10 cellular contexts compared by ENCODE assay signal in genomic region chr19:38665950-38666661, GRCh38. TPM values are rescaled to one million over a fixed set of nuclear protein-coding genes. Genes with fewer than 3 reads are reported as not detected.
DNase-seq lines count a peak whose midpoint lies in the region; ATAC-seq and TF ChIP-seq lines count a peak whose summit lies in the region.
"Had no signal": no experiment of that assay in that cellular context is flagged by ENCODE, and none has a peak within 500 bp of the region (broad histone marks: within the 10 kb centered on the region; RNA-seq: fewer than 3 reads in every experiment).

No MANE protein-coding gene starts in this region.

- peaks cover 44% of the 10 kb centered on the region for H3K4me1 Mint-ChIP-seq in activated T-helper 17 cell treated with anti-CD3 and anti-CD28 coated beads, Interleukin-2, amount 50 U/mL, for 72 hours

- TF ChIP-seq CTCF in gastrocnemius medialis (IDR thresholded peaks at IDR 0.05 in 4 of 5, conservative IDR thresholded peaks at IDR 0.05 in 1 of 5) (no peak), GM10248 (IDR thresholded peaks at IDR 0.05; ENCODE audit: control extremely low read depth, extremely low read depth, low read depth, missing control alignments) (no peak)

- POLR2A ChIA-PET in GM10248 (lab: Yijun Ruan, JAX) = no interaction called here

- intact Hi-C loops in gastrocnemius medialis (cut with DNase I; ENCODE audit: low total_unique reads) = loop anchor here (10.0 kb wide), 1 partner anchor 1599 kb away; no protein-coding TSS in a partner anchor

- in situ Hi-C loops in gastrocnemius medialis (cut with MboI; ENCODE audit: low sequenced_read_pairs in 4 of 4) = loop anchor here in 1 of 4 donors (25.0 kb wide), 1 partner anchor 1146 kb away; no protein-coding TSS in a partner anchor

- TF ChIP-seq POLR2A in GM18505 (IDR thresholded peaks at IDR 0.05; ENCODE audit: borderline replicate concordance, extremely low read depth, insufficient read depth, insufficient read length) = peak; percentile 13
- peak in 1 of 2 donors; percentile 24 for TF ChIP-seq POLR2A in gastrocnemius medialis (IDR thresholded peaks at IDR 0.05)

- H3K27me3 Mint-ChIP-seq in activated T-helper 17 cell treated with anti-CD3 and anti-CD28 coated beads, Interleukin-2, amount 50 U/mL, for 72 hours = no peaks in the 10 kb centered on the region

- H3K4me3 ChIP-seq in gastrocnemius medialis = peak overlapping the region in 1 of 4 donors; percentile 7

- H3K36me3 ChIP-seq in gastrocnemius medialis = no peaks in the 10 kb centered on the region

- H3K27ac Mint-ChIP-seq in activated T-helper 17 cell treated with anti-CD3 and anti-CD28 coated beads, Interleukin-2, amount 50 U/mL, for 72 hours = peak overlapping the region; percentile 55

- H3K9me3 ChIP-seq in gastrocnemius medialis = no peaks in the 10 kb centered on the region

- H3K4me1 ChIP-seq in gastrocnemius medialis = peaks cover 99 to 100% of the 10 kb centered on the region in 2 donors

- CTCF ChIA-PET in GM10248 (lab: Yijun Ruan, JAX) = interaction anchor here (1.1 to 2.0 kb wide), 3 partner anchors 8 to 17 kb away, joined by 4 to 8 read pairs (median 8); no protein-coding TSS in a partner anchor

- peak overlapping the region; percentile 42 for H3K4me3 Mint-ChIP-seq in activated T-helper 17 cell treated with anti-CD3 and anti-CD28 coated beads, Interleukin-2, amount 50 U/mL, for 72 hours

- H3K36me3 Mint-ChIP-seq in activated T-helper 17 cell treated with anti-CD3 and anti-CD28 coated beads, Interleukin-2, amount 50 U/mL, for 72 hours (ENCODE audit: low read depth) = peaks cover 60% of the 10 kb centered on the region

- no peaks in the 10 kb centered on the region for H3K9me3 Mint-ChIP-seq in activated T-helper 17 cell treated with anti-CD3 and anti-CD28 coated beads, Interleukin-2, amount 50 U/mL, for 72 hours

- peak; percentile 93 for DNase-seq in iPS DF 19.7 (ENCODE audit: low read depth, low spot score)
- DNase-seq in gastrocnemius medialis = peak; percentile 54 to 61
- no peak for DNase-seq in NCI-H2227 (lab: John Stamatoyannopoulos, UW; ENCODE audit: unreplicated experiment)
- DNase-seq in NCI-H510A (lab: John Stamatoyannopoulos, UW) = no peak
- no peak for DNase-seq in GM10248 (ENCODE audit: extremely low spot score)
- DNase-seq in NCI-H2029 treated with DMSO at 0.1 percent for 48 hours (lab: John Stamatoyannopoulos, UW) = no peak
- DNase-seq: activated effector memory CD4-positive, alpha-beta T cell treated with Interleukin-2 at 50 U/mL for 16 hours; GOT3 had no signal

- ATAC-seq in GM18505 (IDR thresholded peaks at IDR 0.05; ENCODE audit: unreplicated experiment) (no peak), gastrocnemius medialis (no peak)
- no peak for ATAC-seq in activated T-helper 17 cell treated with anti-CD3 and anti-CD28 coated beads, Interleukin-2, amount 50 U/mL, for 72 hours (replicated peaks)

- H3K27me3 ChIP-seq in gastrocnemius medialis = no peaks in the 10 kb centered on the region

- peak overlapping the region; percentile 98 to 100 (median 99) for H3K27ac ChIP-seq in gastrocnemius medialis

RNA-seq across cellular contexts. Expression of gene ACTN4, which starts 18.7 kb away (rescaled TPM):
- total RNA-seq in activated T-helper 17 cell treated with anti-CD3 and anti-CD28 coated beads, Interleukin-2, amount 50 U/mL, for 72 hours = 100 to 1,000 TPM; 312 to 393 TPM
- total RNA-seq in gastrocnemius medialis = 10 to 100 TPM; 32.0 to 85.3 (median 63.9) TPM

RNA-seq across cellular contexts. Expression of gene EIF3K, which starts 47.1 kb away (rescaled TPM):
- 100 to 1,000 TPM; 172 to 301 TPM for total RNA-seq in activated T-helper 17 cell treated with anti-CD3 and anti-CD28 coated beads, Interleukin-2, amount 50 U/mL, for 72 hours
- 100 to 1,000 TPM; 619 to 975 (median 681) TPM for total RNA-seq in gastrocnemius medialis

RNA-seq across cellular contexts. Expression of gene MAP4K1, which starts 48.4 kb away (rescaled TPM):
- 100 to 1,000 TPM; 310 to 354 TPM for total RNA-seq in activated T-helper 17 cell treated with anti-CD3 and anti-CD28 coated beads, Interleukin-2, amount 50 U/mL, for 72 hours
- under 1 TPM in 3 of 4 donors, not detected in 1; 0.31 to 0.97 (median 0.78) TPM for total RNA-seq in gastrocnemius medialis

Comparison
In these comparisons a context has a peak if more than half of its experiments do, and no peak if none do; other contexts are left out.
1. DNase-seq: peak in iPS DF 19.7 (single experiment) and gastrocnemius medialis (2 of 2); none in NCI-H2227 (single experiment), NCI-H510A (single experiment), GM10248 (single experiment) and NCI-H2029 treated with DMSO at 0.1 percent for 48 hours (single experiment).
2. RNA of gene MAP4K1, which starts 48.4 kb away (total RNA-seq): 310 to 354 TPM in activated T-helper 17 cell treated with anti-CD3 and anti-CD28 coated beads, Interleukin-2, amount 50 U/mL, for 72 hours; 0.31 to 0.97 TPM in gastrocnemius medialis; every median in the first group is over 100 times any median in the second.